ENCODE assay signal across 11 cellular contexts in genomic region chr7:150586778-150587152, GRCh38. TPM values are rescaled to one million over a fixed set of nuclear protein-coding genes. Genes with fewer than 3 reads are reported as not detected.
DNase-seq lines count a peak whose midpoint lies in the region; ATAC-seq and TF ChIP-seq lines count a peak whose summit lies in the region.
"Had no signal": no experiment of that assay in that cellular context is flagged by ENCODE, and none has a peak within 500 bp of the region (broad histone marks: within the 10 kb centered on the region; RNA-seq: fewer than 3 reads in every experiment).

No MANE protein-coding gene starts in this region.

- H3K27me3 Mint-ChIP-seq in activated naive CD4-positive, alpha-beta T cell treated with anti-CD3 and anti-CD28 coated beads for 36 hours (ENCODE audit: low read depth): no peaks in the 10 kb centered on the region

- H3K4me3 ChIP-seq in upper lobe of left lung: no peak overlapping the region
- H3K4me3 ChIP-seq: neural progenitor cell, SJCRH30 had no signal

- H3K9me3 Mint-ChIP-seq in activated naive CD4-positive, alpha-beta T cell treated with anti-CD3 and anti-CD28 coated beads for 36 hours: peaks cover 35% of the 10 kb centered on the region

- H3K36me3 Mint-ChIP-seq in activated naive CD4-positive, alpha-beta T cell treated with anti-CD3 and anti-CD28 coated beads for 36 hours (ENCODE audit: low read depth): peaks cover 14% of the 10 kb centered on the region
- H3K36me3 Mint-ChIP-seq: neural progenitor cell had no signal

- intact Hi-C loops in activated naive CD4-positive, alpha-beta T cell treated with anti-CD3 and anti-CD28 coated beads for 36 hours (cut with micrococcal nuclease): no loop called here

- peak overlapping the region; percentile 23 for H3K4me3 Mint-ChIP-seq in activated naive CD4-positive, alpha-beta T cell treated with anti-CD3 and anti-CD28 coated beads for 36 hours
- H3K4me3 Mint-ChIP-seq: neural progenitor cell had no signal

- H3K4me1 Mint-ChIP-seq in activated naive CD4-positive, alpha-beta T cell treated with anti-CD3 and anti-CD28 coated beads for 36 hours (ENCODE audit: low read depth): peaks cover 49% of the 10 kb centered on the region
- H3K4me1 Mint-ChIP-seq: neural progenitor cell had no signal

- TF ChIP-seq CTCF in upper lobe of left lung (IDR thresholded peaks at IDR 0.05): no peak

- no peaks in the 10 kb centered on the region for H3K36me3 ChIP-seq in upper lobe of left lung
- H3K36me3 ChIP-seq: neural progenitor cell, SJCRH30 had no signal

- TF ChIP-seq POLR2A in upper lobe of left lung (IDR thresholded peaks at IDR 0.05): peak in 1 of 4 donors; percentile 30

- peaks cover 14 to 28% (median 19%) of the 10 kb centered on the region in 4 donors for H3K4me1 ChIP-seq in upper lobe of left lung
- H3K4me1 ChIP-seq: neural progenitor cell, SJCRH30 had no signal

- peak; percentile 76 to 89 for ATAC-seq in upper lobe of left lung (ENCODE audit: low FRiP score in 2 of 2)
- ATAC-seq in GM21723 (IDR thresholded peaks at IDR 0.05; ENCODE audit: unreplicated experiment): no peak

- no peaks in the 10 kb centered on the region for H3K27me3 ChIP-seq in upper lobe of left lung
- H3K27me3 ChIP-seq: SJCRH30 had no signal

- CTCF ChIA-PET in activated naive CD4-positive, alpha-beta T cell treated with anti-CD3 and anti-CD28 coated beads for 36 hours (lab: Charles Lee): interaction anchor here (0.8 to 1.6 kb wide), 6 partner anchors 11 to 151 kb away, joined by 3 to 4 read pairs (median 3); partner anchors contain the start of gene GIMAP5

- DNase-seq in activated naive CD4-positive, alpha-beta T cell treated with anti-CD3 and anti-CD28 coated beads for 36 hours: peak; percentile 43
- DNase-seq in activated naive CD4-positive, alpha-beta T cell (lab: John Stamatoyannopoulos, UW): no peak
- peak; percentile 36 for DNase-seq in mucosa of gallbladder (ENCODE audit: low spot score)
- DNase-seq in upper lobe of left lung: no peak
- no peak for DNase-seq in DMS53 treated with DMSO at 0.1 percent for 48 hours (lab: John Stamatoyannopoulos, UW; ENCODE audit: unreplicated experiment)
- DNase-seq in stimulated activated naive CD4-positive, alpha-beta T cell (lab: John Stamatoyannopoulos, UW): no peak
- DNase-seq: NCI-H226, SJCRH30 had no signal

- TF ChIP-seq EP300 in upper lobe of left lung (IDR thresholded peaks at IDR 0.05): peak; percentile 75 to 99 (median 94)

- H3K9me3 ChIP-seq in upper lobe of left lung: no peaks in the 10 kb centered on the region
- H3K9me3 ChIP-seq: SJCRH30 had no signal

- H3K27ac ChIP-seq in cingulate gyrus (ENCODE audit: low read depth, low read length) (peak overlapping the region; percentile 30), upper lobe of left lung (peak overlapping the region; percentile 70 to 85 (median 77))
- H3K27ac ChIP-seq: neural progenitor cell, SJCRH30 had no signal

- peak overlapping the region; percentile 68 for H3K27ac Mint-ChIP-seq in activated naive CD4-positive, alpha-beta T cell treated with anti-CD3 and anti-CD28 coated beads for 36 hours
- H3K27ac Mint-ChIP-seq: neural progenitor cell had no signal

RNA-seq across cellular contexts. Expression of gene GIMAP4, which starts 19.6 kb away (rescaled TPM):
- 100 to 1,000 TPM; 180 to 193 TPM for total RNA-seq in activated naive CD4-positive, alpha-beta T cell treated with anti-CD3 and anti-CD28 coated beads for 36 hours
- 39.9 TPM for total RNA-seq in mucosa of gallbladder
- total RNA-seq in upper lobe of left lung: 10 to 100 TPM; 34.0 to 78.9 (median 43.0) TPM
- total RNA-seq: SJCRH30 had no signal

RNA-seq across cellular contexts. Expression of gene GIMAP6, which starts 45.4 kb away (rescaled TPM):
- total RNA-seq in activated naive CD4-positive, alpha-beta T cell treated with anti-CD3 and anti-CD28 coated beads for 36 hours: 10 to 100 TPM; 19.2 to 20.7 TPM
- total RNA-seq in mucosa of gallbladder (20.5 TPM), upper lobe of left lung (10 to 100 TPM; 24.7 to 62.9 (median 44.2) TPM)
- total RNA-seq: SJCRH30 had no signal

Comparison
In these comparisons a context has a peak if more than half of its experiments do, and no peak if none do; other contexts are left out.
1. DNase-seq: peak in activated naive CD4-positive, alpha-beta T cell treated with anti-CD3 and anti-CD28 coated beads for 36 hours (single experiment) and mucosa of gallbladder (single experiment); none in activated naive CD4-positive, alpha-beta T cell (0 of 4), upper lobe of left lung (0 of 2), DMS53 treated with DMSO at 0.1 percent for 48 hours (single experiment) and stimulated activated naive CD4-positive, alpha-beta T cell (0 of 6).